18 cellular contexts compared by ENCODE assay signal in the genomic region with DNA sequence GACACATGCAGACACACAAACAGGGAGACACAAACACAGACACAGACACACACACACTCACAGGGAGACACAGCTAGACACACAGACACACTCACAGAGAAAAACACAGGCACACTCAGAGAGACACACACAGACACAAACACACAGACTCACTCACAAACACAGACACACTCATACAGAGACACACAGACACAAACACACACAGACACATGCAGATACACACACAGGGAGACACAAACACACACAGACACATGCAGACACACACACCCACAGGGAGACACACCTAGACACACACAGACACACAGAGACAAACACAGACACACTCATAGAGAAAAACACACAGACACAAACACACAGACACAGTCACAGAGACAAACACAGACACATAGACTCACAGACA.
A peak's percentile ranks its signal among the peaks of the same experiment; 100 is the strongest.
DNase-seq lines count a peak whose midpoint lies in the region; ATAC-seq, FAIRE-seq and TF ChIP-seq lines count a peak whose summit lies in the region.
"Had no signal": no experiment of that assay in that cellular context is flagged by ENCODE, and none has a peak within 500 bp of the region (broad histone marks: within the 10 kb centered on the region; RNA-seq: fewer than 3 reads in every experiment).

No MANE protein-coding gene starts in this region.

- CTCF ChIA-PET in IMR-90 (lab: Yijun Ruan, JAX): no interaction called here
- CTCF ChIA-PET in H1 (lab: Charles Lee; ENCODE audit: partially characterized antibody): interaction anchor here (0.7 kb wide), 1 partner anchor 310 kb away, joined by 3 read pairs; no protein-coding TSS in a partner anchor
- CTCF ChIA-PET in T-cell (lab: Charles Lee): no interaction called here

- H4K20me1 ChIP-seq in IMR-90 (ENCODE audit: insufficient read depth, low read length): no peaks in the 10 kb centered on the region
- peaks cover 0 to 9% of the 10 kb centered on the region in 2 experiments for H4K20me1 ChIP-seq in H1 (replicated peaks in 1 of 2; ENCODE audit: control insufficient read depth in 1 of 2, insufficient read depth in 2 of 2, low read length in 2 of 2)
- no peaks in the 10 kb centered on the region for H4K20me1 ChIP-seq in osteoblast (ENCODE audit: insufficient read depth, low read length)

- H2BK15ac ChIP-seq in IMR-90 (ENCODE audit: low read depth, low read length): no peak overlapping the region
- 0 out of 2 replicates have a peak overlapping the region, but pooled peaks have one; percentile 1 for H2BK15ac ChIP-seq in H1 (ENCODE audit: low read length)

- peak overlapping the region; percentile 12; the same call in 1 of the 2 replicates for H2BK12ac ChIP-seq in H1 (ENCODE audit: low read depth, low read length)

- dilution Hi-C loops in IMR-90 (cut with HindIII; ENCODE audit: low sequenced_read_pairs, unreplicated experiment): no loop called here

- in situ Hi-C loops in IMR-90 (cut with MboI; ENCODE audit: low sequenced_read_pairs): no loop called here

- H3K56ac ChIP-seq in IMR-90 (ENCODE audit: extremely low read depth, insufficient read depth, low read length) (no peak overlapping the region), H1 (replicated peaks; ENCODE audit: insufficient read length, low read depth, low read length) (no peak overlapping the region)

- no peaks in the 10 kb centered on the region for H3K9me3 Mint-ChIP-seq in T-cell
- H3K9me3 Mint-ChIP-seq in naive thymus-derived CD8-positive, alpha-beta T cell: no peaks in the 10 kb centered on the region
- H3K9me3 Mint-ChIP-seq: CD4-positive, alpha-beta T cell; H9 had no signal

- H3K14ac ChIP-seq in IMR-90 (replicated peaks; ENCODE audit: low read depth, low read length) (no peak overlapping the region), H1 (ENCODE audit: insufficient read length) (no peak overlapping the region)

- H3K79me1 ChIP-seq in IMR-90 (ENCODE audit: low read depth in 1 of 2, low read length in 2 of 2) (no peaks in the 10 kb centered on the region), H1 (ENCODE audit: low read depth, low read length) (no peaks in the 10 kb centered on the region; the same call in 1 of the 2 replicates)

- H3K4me1 ChIP-seq in IMR-90 (ENCODE audit: control insufficient read depth, insufficient read depth, low read length) (no peaks in the 10 kb centered on the region), H1 (replicated peaks in 1 of 4; ENCODE audit: control insufficient read depth in 3 of 4, insufficient read depth in 4 of 4, low read length in 3 of 4) (peaks cover 0 to 3% (median 0%) of the 10 kb centered on the region in 4 experiments; a peak in 2 of 7 replicates), osteoblast (ENCODE audit: insufficient read depth, low read length) (no peaks in the 10 kb centered on the region), sigmoid colon (no peaks in the 10 kb centered on the region)
- H3K4me1 ChIP-seq: A549, Caco-2 had no signal

- H2BK20ac ChIP-seq in IMR-90 (ENCODE audit: low read depth, low read length): no peak overlapping the region
- no peak overlapping the region for H2BK20ac ChIP-seq in H1 (ENCODE audit: low read length)

- H3K9me3 ChIP-seq in IMR-90 (ENCODE audit: control insufficient read depth, insufficient read depth, low read length) (peaks cover 40% of the 10 kb centered on the region), H1 (ENCODE audit: insufficient read depth in 2 of 2, low read depth in 1 of 2, low read length in 1 of 2) (no peaks in the 10 kb centered on the region), osteoblast (ENCODE audit: low read depth, low read length) (no peaks in the 10 kb centered on the region), sigmoid colon (no peaks in the 10 kb centered on the region)
- H3K9me3 ChIP-seq: A549, Caco-2 had no signal

- H3K18ac ChIP-seq in IMR-90 (ENCODE audit: low read depth, low read length) (no peak overlapping the region), H1 (ENCODE audit: extremely low read depth, low read length) (no peak overlapping the region)

- H3K79me2 ChIP-seq in H1 (ENCODE audit: control insufficient read depth in 1 of 2, insufficient read depth in 2 of 2, low read length in 2 of 2): no peaks in the 10 kb centered on the region
- H3K79me2 ChIP-seq in osteoblast (ENCODE audit: insufficient read depth, low read length): no peaks in the 10 kb centered on the region

- no peaks in the 10 kb centered on the region for H3K4me1 Mint-ChIP-seq in T-cell
- H3K4me1 Mint-ChIP-seq in naive thymus-derived CD8-positive, alpha-beta T cell: no peaks in the 10 kb centered on the region

- H3K4ac ChIP-seq in IMR-90 (ENCODE audit: low read depth, low read length) (no peak overlapping the region), H1 (replicated peaks; ENCODE audit: insufficient read length, low read depth, low read length) (no peak overlapping the region)

- no peak overlapping the region for H4K91ac ChIP-seq in IMR-90 (ENCODE audit: insufficient read depth, low read depth, low read length)
- H4K91ac ChIP-seq in H1 (replicated peaks; ENCODE audit: insufficient read length, low read length): peak overlapping the region; percentile 82

- H3K27me3 ChIP-seq in IMR-90 (ENCODE audit: control insufficient read depth, insufficient read depth, low read length) (no peaks in the 10 kb centered on the region), H1 (replicated peaks in 1 of 4; ENCODE audit: control insufficient read depth in 3 of 4, extremely low read depth in 1 of 4, insufficient read depth in 3 of 4, low read length in 3 of 4) (no peaks in the 10 kb centered on the region), osteoblast (ENCODE audit: insufficient read depth, low read length) (no peaks in the 10 kb centered on the region), sigmoid colon (no peaks in the 10 kb centered on the region)

- POLR2A ChIA-PET in IMR-90 (lab: Charles Lee; ENCODE audit: unreplicated experiment): no interaction called here
- POLR2A ChIA-PET in H1 (lab: Charles Lee; ENCODE audit: partially characterized antibody): no interaction called here
- POLR2A ChIA-PET in T-cell (lab: Charles Lee): no interaction called here
- POLR2A ChIA-PET in naive thymus-derived CD8-positive, alpha-beta T cell (lab: Charles Lee): no interaction called here

- TF ChIP-seq RAD21 in IMR-90 (IDR thresholded peaks at IDR 0.05; ENCODE audit: low read length) (no peak), H1 (IDR thresholded peaks at IDR 0.05 in 1 of 2, conservative IDR thresholded peaks at IDR 0.05 in 1 of 2; ENCODE audit: low read depth in 2 of 2, low read length in 2 of 2) (no peak)

- H3K4me2 ChIP-seq in IMR-90 (ENCODE audit: low read depth, low read length) (no peak overlapping the region), H1 (ENCODE audit: insufficient read depth in 1 of 2, low read depth in 2 of 2, low read length in 2 of 2) (no peak overlapping the region), osteoblast (ENCODE audit: insufficient read depth, low read length) (no peak overlapping the region)
- H3K4me2 ChIP-seq: A549 had no signal

- H2AK9ac ChIP-seq in IMR-90 (replicated peaks; ENCODE audit: low read depth, low read length, poor library complexity): no peak overlapping the region

- H4K8ac ChIP-seq in IMR-90 (ENCODE audit: low read depth in 2 of 2, low read length in 2 of 2) (no peak overlapping the region), H1 (ENCODE audit: extremely low read depth, insufficient read depth, low read length) (no peak overlapping the region)

- DNase-seq in GM12891 (ENCODE audit: insufficient read length, low spot score) (no peak), IMR-90 (no peak), H1 (ENCODE audit: low read depth in 1 of 2, low spot score in 2 of 2) (no peak), osteoblast (ENCODE audit: insufficient read length, low spot score, missing footprints) (peak; percentile 23), T-cell (no peak), sigmoid colon (no peak)
- no peak for DNase-seq in naive thymus-derived CD8-positive, alpha-beta T cell
- DNase-seq: AML-193, Caco-2, GOT3, H9, KBM-7 had no signal

- H3K23ac ChIP-seq in IMR-90 (ENCODE audit: low read depth, low read length) (no peak overlapping the region), H1 (ENCODE audit: insufficient read length) (no peak overlapping the region)

- intact Hi-C loops in IMR-90 (cut with micrococcal nuclease): no loop called here
- intact Hi-C loops in sigmoid colon (cut with DNase I): no loop called here

- H3K23me2 ChIP-seq in H1 (ENCODE audit: low read depth, low read length): peaks cover 6% of the 10 kb centered on the region; the same call in 1 of the 2 replicates

- peaks cover 1 to 4% of the 10 kb centered on the region in 2 donors for H3K27me3 Mint-ChIP-seq in T-cell
- peaks cover 0 to 10% (median 2%) of the 10 kb centered on the region in 5 donors for H3K27me3 Mint-ChIP-seq in naive thymus-derived CD8-positive, alpha-beta T cell

- no peak overlapping the region for H4K5ac ChIP-seq in IMR-90 (ENCODE audit: low read depth, low read length)
- H4K5ac ChIP-seq in H1 (ENCODE audit: insufficient read length, low read depth, low read length): no peak overlapping the region

- TF ChIP-seq POLR2A in GM12891 (IDR thresholded peaks at IDR 0.05; ENCODE audit: low read depth, low read length) (no peak), IMR-90 (IDR thresholded peaks at IDR 0.05; ENCODE audit: low read depth, low read length) (no peak), H1 (IDR thresholded peaks at IDR 0.05; ENCODE audit: control extremely low read depth in 1 of 2, low read depth in 2 of 2, low read length in 2 of 2) (no peak), sigmoid colon (IDR thresholded peaks at IDR 0.05) (no peak)

- H3K36me3 ChIP-seq in IMR-90 (ENCODE audit: control insufficient read depth, insufficient read depth, low read length): no peaks in the 10 kb centered on the region
- no peaks in the 10 kb centered on the region for H3K36me3 ChIP-seq in H1 (ENCODE audit: control insufficient read depth in 2 of 4, insufficient read depth in 4 of 4, low read length in 3 of 4)
- H3K36me3 ChIP-seq in osteoblast (ENCODE audit: insufficient read depth, low read length): no peaks in the 10 kb centered on the region
- no peaks in the 10 kb centered on the region for H3K36me3 ChIP-seq in sigmoid colon

- no peak for TF ChIP-seq EP300 in H1 (IDR thresholded peaks at IDR 0.05; ENCODE audit: borderline replicate concordance in 1 of 2, low read depth in 2 of 2, low read length in 2 of 2)
- no peak for TF ChIP-seq EP300 in sigmoid colon (IDR thresholded peaks at IDR 0.05)

- no peak overlapping the region for H3K27ac ChIP-seq in IMR-90 (ENCODE audit: insufficient read depth, low read length)
- H3K27ac ChIP-seq in H1 (ENCODE audit: low read depth, low read length): no peak overlapping the region
- no peak overlapping the region for H3K27ac ChIP-seq in osteoblast (ENCODE audit: low read depth, low read length)
- no peak overlapping the region for H3K27ac ChIP-seq in sigmoid colon
- H3K27ac ChIP-seq: 22Rv1, A549, C4-2B had no signal

- BruUV-seq in IMR-90 (replicated peaks; lab: Mats Ljungman, UMichigan): no TSS peak

- H2AK5ac ChIP-seq in IMR-90 (ENCODE audit: low read depth, low read length): no peak overlapping the region
- H2AK5ac ChIP-seq in H1 (ENCODE audit: low read depth, low read length): peak overlapping the region; percentile 97

- H3K9me1 ChIP-seq in IMR-90 (ENCODE audit: insufficient read depth, low read length): no peaks in the 10 kb centered on the region

- H2AFZ ChIP-seq in IMR-90 (replicated peaks; ENCODE audit: low read length, poor library complexity): peak overlapping the region; percentile 14
- no peak overlapping the region for H2AFZ ChIP-seq in H1 (ENCODE audit: low read length)
- no peak overlapping the region for H2AFZ ChIP-seq in osteoblast (ENCODE audit: low read length)

- ATAC-seq in IMR-90 (ENCODE audit: low read depth): no peak
- no peak for ATAC-seq in T-cell (replicated peaks in 1 of 4)
- ATAC-seq in naive thymus-derived CD8-positive, alpha-beta T cell: no peak
- ATAC-seq: A549 had no signal

- FAIRE-seq in GM12891 (lab: Jason Lieb, UNC) (peak; percentile 66), H1 (lab: Jason Lieb, UNC) (no peak)
- FAIRE-seq: A549, D721Med, G401.6 had no signal

- no peaks in the 10 kb centered on the region for H3K36me3 Mint-ChIP-seq in T-cell
- H3K36me3 Mint-ChIP-seq in naive thymus-derived CD8-positive, alpha-beta T cell: no peaks in the 10 kb centered on the region

- H2BK120ac ChIP-seq in IMR-90 (ENCODE audit: low read depth, low read length) (no peak overlapping the region), H1 (replicated peaks; ENCODE audit: low read depth, low read length) (no peak overlapping the region)

- no peak overlapping the region for H3K27ac Mint-ChIP-seq in T-cell
- no peak overlapping the region for H3K27ac Mint-ChIP-seq in naive thymus-derived CD8-positive, alpha-beta T cell
- H3K27ac Mint-ChIP-seq: CD4-positive, alpha-beta T cell had no signal

- TF ChIP-seq CTCF in IMR-90 (conservative IDR thresholded peaks at IDR 0.05; ENCODE audit: low read depth, low read length) (no peak), H1 (IDR thresholded peaks at IDR 0.05; ENCODE audit: control extremely low read depth in 1 of 3, insufficient read depth in 1 of 3, low read depth in 1 of 3, low read length in 3 of 3) (no peak), osteoblast (IDR thresholded peaks at IDR 0.05; ENCODE audit: extremely low read depth, low read depth, low read length) (no peak), sigmoid colon (IDR thresholded peaks at IDR 0.05) (no peak)

- no peak overlapping the region for H3K4me3 Mint-ChIP-seq in T-cell
- no peak overlapping the region for H3K4me3 Mint-ChIP-seq in naive thymus-derived CD8-positive, alpha-beta T cell
- H3K4me3 Mint-ChIP-seq: CD4-positive, alpha-beta T cell; H9 had no signal

- H2BK5ac ChIP-seq in IMR-90 (ENCODE audit: low read depth, low read length, poor library complexity, severe bottlenecking) (peak overlapping the region; percentile 62), H1 (ENCODE audit: low read depth, low read length) (no peak overlapping the region)

- H3K4me3 ChIP-seq in IMR-90 (ENCODE audit: insufficient read depth, low read depth, low read length) (no peak overlapping the region), H1 (ENCODE audit: extremely low read depth in 1 of 4, insufficient read depth in 2 of 4, low read depth in 3 of 4, low read length in 4 of 4) (no peak overlapping the region), osteoblast (ENCODE audit: insufficient read depth, low read length) (no peak overlapping the region), sigmoid colon (no peak overlapping the region)
- H3K4me3 ChIP-seq: A549 had no signal

- no peak overlapping the region for H3K9ac ChIP-seq in IMR-90 (ENCODE audit: low read depth, low read length)
- H3K9ac ChIP-seq in H1 (replicated peaks in 1 of 4; ENCODE audit: extremely low read depth in 1 of 4, low read depth in 3 of 4, low read length in 3 of 4): no peak overlapping the region
